In genomic region chr4:53186714-53187358, GRCh38 we compare ENCODE assay signal across 1 cellular context.
TF ChIP-seq lines count a peak whose summit lies in the region.

No MANE protein-coding gene starts in this region.

TF ChIP-seq in HEK293, 187 proteins besides CTCF, POLR2A, EP300 and RAD21 (continued from another document and continues in another):
- TF ChIP-seq ZBTB44 (tag by site-specific recombination; IDR thresholded peaks at IDR 0.05) (no peak), ZNF366 (tag by site-specific recombination; conservative IDR thresholded peaks at IDR 0.05) (peak; percentile 60), GLIS1 (tag by site-specific recombination; IDR thresholded peaks at IDR 0.05) (no peak), PRDM4 (tag by site-specific recombination; IDR thresholded peaks at IDR 0.05) (peak; percentile 62), SALL2 (tag by site-specific recombination; IDR thresholded peaks at IDR 0.05; ENCODE audit: borderline replicate concordance) (no peak), ZBTB7A (tag by site-specific recombination; IDR thresholded peaks at IDR 0.05; ENCODE audit: low read depth) (no peak), ZNF670 (tag by site-specific recombination; IDR thresholded peaks at IDR 0.05; ENCODE audit: low read depth) (no peak), SP7 (tag by site-specific recombination; IDR thresholded peaks at IDR 0.05) (0 out of 2 replicates have a peak, but pooled peaks have one; percentile 18), ZFP69B (tag by site-specific recombination; IDR thresholded peaks at IDR 0.05) (no peak), ZNF335 (tag by site-specific recombination; conservative IDR thresholded peaks at IDR 0.05) (no peak), KLF1 (tag by site-specific recombination; IDR thresholded peaks at IDR 0.05) (no peak), ZNF394 (tag by site-specific recombination; IDR thresholded peaks at IDR 0.05; ENCODE audit: borderline replicate concordance) (peak; percentile 30; the same call in 1 of the 2 replicates), BCL6B (tag by site-specific recombination; IDR thresholded peaks at IDR 0.05) (no peak), ZNF549 (tag by site-specific recombination; IDR thresholded peaks at IDR 0.05) (peak; percentile 80), PRDM1 (tag by site-specific recombination; IDR thresholded peaks at IDR 0.05) (no peak), ZNF621 (tag by site-specific recombination; IDR thresholded peaks at IDR 0.05) (no peak), IKZF3 (tag by site-specific recombination; IDR thresholded peaks at IDR 0.05) (peak; percentile 77), HOXC10 (CRISPR knock-in tag; IDR thresholded peaks at IDR 0.05) (no peak), ZSCAN23 (tag by site-specific recombination; IDR thresholded peaks at IDR 0.05) (0 out of 2 replicates have a peak, but pooled peaks have one; percentile 14), ZNF311 (tag by site-specific recombination; IDR thresholded peaks at IDR 0.05; ENCODE audit: borderline replicate concordance) (no peak), ZNF223 (tag by site-specific recombination; IDR thresholded peaks at IDR 0.05) (no peak), ZNF529 (tag by site-specific recombination; IDR thresholded peaks at IDR 0.05; ENCODE audit: insufficient replicate concordance) (no peak), ZNF121 (tag by site-specific recombination; IDR thresholded peaks at IDR 0.05) (no peak), ZNF76 (tag by site-specific recombination; IDR thresholded peaks at IDR 0.05; ENCODE audit: borderline replicate concordance, low read depth) (no peak), ZNF423 (tag by site-specific recombination; IDR thresholded peaks at IDR 0.05) (no peak), ZNF174 (tag by site-specific recombination; IDR thresholded peaks at IDR 0.05) (no peak), ZNF292 (tag by site-specific recombination; IDR thresholded peaks at IDR 0.05; ENCODE audit: borderline replicate concordance, low read depth) (no peak), FEZF1 (tag by site-specific recombination; IDR thresholded peaks at IDR 0.05) (peak; percentile 82), ZFP37 (tag by site-specific recombination; IDR thresholded peaks at IDR 0.05) (no peak), ZNF391 (tag by site-specific recombination; IDR thresholded peaks at IDR 0.05; ENCODE audit: borderline replicate concordance, low read depth) (0 out of 2 replicates have a peak, but pooled peaks have one; percentile 43), ZNF26 (tag by site-specific recombination; IDR thresholded peaks at IDR 0.05) (no peak), GFI1B (tag by site-specific recombination; IDR thresholded peaks at IDR 0.05) (0 out of 2 replicates have a peak, but pooled peaks have one; percentile 26), TRIM28 (IDR thresholded peaks at IDR 0.05; ENCODE audit: borderline replicate concordance, low read length) (no peak; the same call in 1 of the 2 replicates), ZNF157 (tag by site-specific recombination; IDR thresholded peaks at IDR 0.05) (no peak), ZNF513 (tag by site-specific recombination; IDR thresholded peaks at IDR 0.05) (no peak), ZNF791 (tag by site-specific recombination; IDR thresholded peaks at IDR 0.05) (no peak), ZNF830 (tag by site-specific recombination; IDR thresholded peaks at IDR 0.05; ENCODE audit: low read depth) (no peak), HOXA7 (CRISPR knock-in tag; IDR thresholded peaks at IDR 0.05; ENCODE audit: borderline replicate concordance) (no peak), YY1 (tag by site-specific recombination; IDR thresholded peaks at IDR 0.05) (no peak), ZNF169 (tag by site-specific recombination; IDR thresholded peaks at IDR 0.05) (no peak), ZNF596 (tag by site-specific recombination; IDR thresholded peaks at IDR 0.05) (0 out of 2 replicates have a peak, but pooled peaks have one; percentile 14), SETDB1 (IDR thresholded peaks at IDR 0.05; ENCODE audit: insufficient read length, low read length) (no peak), ZNF701 (tag by site-specific recombination; IDR thresholded peaks at IDR 0.05) (no peak), ZNF280D (tag by site-specific recombination; IDR thresholded peaks at IDR 0.05) (no peak), ZNF610 (tag by site-specific recombination; IDR thresholded peaks at IDR 0.05; ENCODE audit: borderline replicate concordance) (no peak), ZNF510 (tag by site-specific recombination; IDR thresholded peaks at IDR 0.05; ENCODE audit: insufficient replicate concordance) (no peak), ZBTB8A (tag by site-specific recombination; IDR thresholded peaks at IDR 0.05) (no peak)
- TF ChIP-seq, protein P1, sequence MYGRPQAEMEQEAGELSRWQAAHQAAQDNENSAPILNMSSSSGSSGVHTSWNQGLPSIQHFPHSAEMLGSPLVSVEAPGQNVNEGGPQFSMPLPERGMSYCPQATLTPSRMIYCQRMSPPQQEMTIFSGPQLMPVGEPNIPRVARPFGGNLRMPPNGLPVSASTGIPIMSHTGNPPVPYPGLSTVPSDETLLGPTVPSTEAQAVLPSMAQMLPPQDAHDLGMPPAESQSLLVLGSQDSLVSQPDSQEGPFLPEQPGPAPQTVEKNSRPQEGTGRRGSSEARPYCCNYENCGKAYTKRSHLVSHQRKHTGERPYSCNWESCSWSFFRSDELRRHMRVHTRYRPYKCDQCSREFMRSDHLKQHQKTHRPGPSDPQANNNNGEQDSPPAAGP (tag by site-specific recombination; IDR thresholded peaks at IDR 0.05): no peak
- TF ChIP-seq, protein P2, sequence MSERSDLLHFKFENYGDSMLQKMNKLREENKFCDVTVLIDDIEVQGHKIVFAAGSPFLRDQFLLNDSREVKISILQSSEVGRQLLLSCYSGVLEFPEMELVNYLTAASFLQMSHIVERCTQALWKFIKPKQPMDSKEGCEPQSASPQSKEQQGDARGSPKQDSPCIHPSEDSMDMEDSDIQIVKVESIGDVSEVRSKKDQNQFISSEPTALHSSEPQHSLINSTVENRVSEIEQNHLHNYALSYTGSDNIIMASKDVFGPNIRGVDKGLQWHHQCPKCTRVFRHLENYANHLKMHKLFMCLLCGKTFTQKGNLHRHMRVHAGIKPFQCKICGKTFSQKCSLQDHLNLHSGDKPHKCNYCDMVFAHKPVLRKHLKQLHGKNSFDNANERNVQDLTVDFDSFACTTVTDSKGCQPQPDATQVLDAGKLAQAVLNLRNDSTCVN (tag by site-specific recombination; optimal IDR thresholded peaks at IDR 0.05): no peak
- TF ChIP-seq, protein P3, sequence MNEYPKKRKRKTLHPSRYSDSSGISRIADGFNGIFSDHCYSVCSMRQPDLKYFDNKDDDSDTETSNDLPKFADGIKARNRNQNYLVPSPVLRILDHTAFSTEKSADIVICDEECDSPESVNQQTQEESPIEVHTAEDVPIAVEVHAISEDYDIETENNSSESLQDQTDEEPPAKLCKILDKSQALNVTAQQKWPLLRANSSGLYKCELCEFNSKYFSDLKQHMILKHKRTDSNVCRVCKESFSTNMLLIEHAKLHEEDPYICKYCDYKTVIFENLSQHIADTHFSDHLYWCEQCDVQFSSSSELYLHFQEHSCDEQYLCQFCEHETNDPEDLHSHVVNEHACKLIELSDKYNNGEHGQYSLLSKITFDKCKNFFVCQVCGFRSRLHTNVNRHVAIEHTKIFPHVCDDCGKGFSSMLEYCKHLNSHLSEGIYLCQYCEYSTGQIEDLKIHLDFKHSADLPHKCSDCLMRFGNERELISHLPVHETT (tag by site-specific recombination; IDR thresholded peaks at IDR 0.05): peak; percentile 81
- TF ChIP-seq, protein P4, sequence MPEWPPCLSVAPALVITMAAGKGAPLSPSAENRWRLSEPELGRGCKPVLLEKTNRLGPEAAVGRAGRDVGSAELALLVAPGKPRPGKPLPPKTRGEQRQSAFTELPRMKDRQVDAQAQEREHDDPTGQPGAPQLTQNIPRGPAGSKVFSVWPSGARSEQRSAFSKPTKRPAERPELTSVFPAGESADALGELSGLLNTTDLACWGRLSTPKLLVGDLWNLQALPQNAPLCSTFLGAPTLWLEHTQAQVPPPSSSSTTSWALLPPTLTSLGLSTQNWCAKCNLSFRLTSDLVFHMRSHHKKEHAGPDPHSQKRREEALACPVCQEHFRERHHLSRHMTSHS (tag by site-specific recombination; IDR thresholded peaks at IDR 0.05): no peak
